Comparison of ENCODE assay signal across 8 cellular contexts in the genomic region with DNA sequence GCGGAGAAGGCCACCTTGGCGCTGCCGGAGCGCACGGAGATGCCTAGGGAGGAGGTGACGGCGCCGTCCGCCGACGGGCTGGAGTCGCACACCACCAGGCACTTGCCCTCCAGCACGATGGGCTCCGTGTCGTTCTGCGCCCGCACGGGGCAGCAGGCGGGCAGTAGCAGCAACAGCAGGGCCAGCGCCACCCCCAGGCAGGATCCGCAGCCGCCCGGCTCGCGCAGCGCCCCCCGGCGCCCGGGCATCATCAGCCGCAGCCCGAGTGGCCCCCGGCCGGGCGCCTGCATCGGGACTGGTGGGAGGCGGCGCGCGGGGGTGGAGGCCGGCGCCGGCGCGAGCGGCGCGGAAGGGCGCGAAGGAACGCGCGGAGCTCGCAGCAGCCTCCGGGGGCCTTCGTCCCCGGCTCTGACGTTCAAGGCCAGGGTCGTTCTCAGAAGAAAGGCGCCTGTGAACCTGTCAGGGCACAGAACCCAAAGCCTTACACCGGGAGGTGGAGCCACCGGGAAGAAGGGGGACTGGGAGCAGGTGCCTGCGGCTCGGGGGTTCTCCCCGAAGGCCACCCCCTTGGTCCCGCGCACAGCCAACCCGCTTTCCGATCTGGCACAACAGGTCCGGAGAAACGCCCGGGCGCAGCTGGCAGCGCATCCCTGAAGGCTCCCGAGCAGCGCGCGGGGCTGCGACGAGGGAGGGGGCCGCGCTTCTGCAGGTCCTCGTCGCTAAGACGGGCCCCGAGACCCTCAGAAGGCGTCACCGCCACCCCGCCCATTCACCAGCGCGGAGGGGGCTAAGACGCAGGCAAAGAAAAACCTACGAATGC. TPM values are rescaled to one million over a fixed set of nuclear protein-coding genes. Genes with fewer than 3 reads are reported as not detected.
DNase-seq lines count a peak whose midpoint lies in the region; ATAC-seq and TF ChIP-seq lines count a peak whose summit lies in the region.
"Had no signal": no experiment of that assay in that cellular context is flagged by ENCODE, and none has a peak within 500 bp of the region (broad histone marks: within the 10 kb centered on the region; RNA-seq: fewer than 3 reads in every experiment).

No MANE protein-coding gene starts in this region.

- H2BK120ac ChIP-seq in trophoblast cell (ENCODE audit: insufficient read depth, low read length, poor library complexity), result no peak overlapping the region

- DNase-seq in GM06990 (ENCODE audit: extremely low read depth, insufficient read length) (peak; percentile 3), NCI-H146 treated with DMSO at 0.1 percent for 48 hours (lab: John Stamatoyannopoulos, UW; ENCODE audit: unreplicated experiment) (peak; percentile 32), ecto neural progenitor cell (ENCODE audit: low spot score) (peak; percentile 75), trophoblast cell (no peak), NOMO-1 (lab: John Stamatoyannopoulos, UW; ENCODE audit: unreplicated experiment in 2 of 2) (no peak)
- DNase-seq in activated CD4-positive, CD25-positive, alpha-beta regulatory T cell treated with anti-CD3 and anti-CD28 coated beads, Interleukin-2, amount 50 U/mL, for 72 hours, result no peak

- no peak overlapping the region for H3K23ac ChIP-seq in trophoblast cell (ENCODE audit: low read length)

- H3K18ac ChIP-seq in trophoblast cell (ENCODE audit: low read length), result no peak overlapping the region

- H3K36me3 ChIP-seq in GM06990 (ENCODE audit: control insufficient read depth, insufficient read depth, low read length) (no peaks in the 10 kb centered on the region), trophoblast cell (ENCODE audit: control insufficient read depth in 1 of 2, insufficient read depth in 2 of 2, low read length in 2 of 2) (no peaks in the 10 kb centered on the region)

- peaks cover 2% of the 10 kb centered on the region for H3K9me3 ChIP-seq in trophoblast cell (ENCODE audit: insufficient read depth, low read depth, low read length)

- no peak overlapping the region for H2AFZ ChIP-seq in trophoblast cell (ENCODE audit: insufficient read depth, low read length, poor library complexity)

- ATAC-seq in HG03159 (IDR thresholded peaks at IDR 0.05; ENCODE audit: unreplicated experiment), result no peak

- TF ChIP-seq CTCF in GM06990 (IDR thresholded peaks at IDR 0.05; ENCODE audit: insufficient read depth, low read length, poor library complexity, severe bottlenecking), result no peak

- no peak overlapping the region for H4K12ac ChIP-seq in trophoblast cell (ENCODE audit: low read depth, low read length)

- H3K79me2 ChIP-seq in trophoblast cell (ENCODE audit: control insufficient read depth, insufficient read depth, low read length, poor library complexity), result no peaks in the 10 kb centered on the region

- no peak overlapping the region for H2BK12ac ChIP-seq in trophoblast cell (ENCODE audit: low read length)

- no peaks in the 10 kb centered on the region for H3K79me1 ChIP-seq in trophoblast cell (ENCODE audit: low read length)

- H3K4me3 ChIP-seq in GM06990 (replicated peaks; ENCODE audit: low read depth, low read length), result no peak overlapping the region
- peak overlapping the region; percentile 61 for H3K4me3 ChIP-seq in trophoblast cell (ENCODE audit: low read depth, low read length)

- H3K4me2 ChIP-seq in trophoblast cell (ENCODE audit: low read length), result peak overlapping the region; percentile 94

- no peak overlapping the region for H2BK5ac ChIP-seq in trophoblast cell (ENCODE audit: low read depth, low read length, poor library complexity)

- no peak overlapping the region for H3K4ac ChIP-seq in trophoblast cell (ENCODE audit: low read depth, low read length)

- H3K27me3 ChIP-seq in GM06990 (replicated peaks; ENCODE audit: control insufficient read depth, insufficient read depth, low read length) (no peaks in the 10 kb centered on the region), trophoblast cell (ENCODE audit: insufficient read depth, low read length) (peaks cover 34% of the 10 kb centered on the region)

- H4K8ac ChIP-seq in trophoblast cell (ENCODE audit: low read depth, low read length), result no peak overlapping the region

- H3K4me1 ChIP-seq in trophoblast cell (ENCODE audit: control insufficient read depth in 1 of 2, insufficient read depth in 2 of 2, low read length in 2 of 2), result peaks cover 17 to 18% of the 10 kb centered on the region in 2 experiments

- no CpG with 5 or more reads among the region's 92 CpGs for WGBS in trophoblast cell (ENCODE audit: extremely low coverage, insufficient coverage, insufficient read length)

- H4K91ac ChIP-seq in trophoblast cell (ENCODE audit: low read depth, low read length), result no peak overlapping the region

- H3K14ac ChIP-seq in trophoblast cell (ENCODE audit: low read length), result no peak overlapping the region

- no peak overlapping the region for H3K9ac ChIP-seq in trophoblast cell (ENCODE audit: low read length)

- H2AK5ac ChIP-seq in trophoblast cell (ENCODE audit: low read length), result no peak overlapping the region

- no peak overlapping the region for H3K27ac ChIP-seq in trophoblast cell (ENCODE audit: low read depth, low read length)

RNA-seq across cellular contexts. Expression of a gene that starts 2.1 kb away (rescaled TPM):
- 0.26 and 0.36 TPM in 2 replicates for polyA plus RNA-seq in trophoblast cell (2013)
- polyA plus RNA-seq: fibroblast of lung had no signal

Comparison
In these comparisons a context has a peak if more than half of its experiments do, and no peak if none do; other contexts are left out.
1. DNase-seq: peak in GM06990 (single experiment), NCI-H146 treated with DMSO at 0.1 percent for 48 hours (single experiment) and ecto neural progenitor cell (single experiment); none in trophoblast cell (0 of 2), activated CD4-positive, CD25-positive, alpha-beta regulatory T cell treated with anti-CD3 and anti-CD28 coated beads, Interleukin-2, amount 50 U/mL, for 72 hours (single experiment) and NOMO-1 (0 of 2).